Comparison of ENCODE assay signal across 13 cellular contexts in genomic region chr7:7122701-7123281, GRCh38. TPM values are rescaled to one million over a fixed set of nuclear protein-coding genes. Genes with fewer than 3 reads are reported as not detected.
A peak's percentile ranks its signal among the peaks of the same experiment; 100 is the strongest.
DNase-seq lines count a peak whose midpoint lies in the region; ATAC-seq, FAIRE-seq and TF ChIP-seq lines count a peak whose summit lies in the region.
"Had no signal": no experiment of that assay in that cellular context is flagged by ENCODE, and none has a peak within 500 bp of the region (broad histone marks: within the 10 kb centered on the region; RNA-seq: fewer than 3 reads in every experiment).

No MANE protein-coding gene starts in this region.

- 57% methylated on average over 4 of the region's 4 CpGs for WGBS in A549 (ENCODE audit: missing lambda C conversion rate)

- H3K27me3 Mint-ChIP-seq in natural killer cell treated with Interleukin-12 subunit alpha and Interleukin-12 subunit beta and Interleukin-15 and Interleukin-18, amount 100 ng/mL, for 72 hours = peaks cover 0 to 3% of the 10 kb centered on the region in 2 donors

- H3K4me3 ChIP-seq in A549 (no peak overlapping the region), brain microvascular endothelial cell (ENCODE audit: low read depth, low read length) (no peak overlapping the region), colonic mucosa (no peak overlapping the region)
- H3K4me3 ChIP-seq: BLaER1 treated with 17β-estradiol and CSF1 and Interleukin-3, amounts not matched to agents 10 nM and 100 nM had no signal

- CTCF ChIA-PET in A549 (lab: Yijun Ruan, JAX) = interaction anchor here (1.1 kb wide), 1 partner anchor 300 kb away, joined by 3 read pairs; no protein-coding TSS in a partner anchor

- no peak overlapping the region for H3K9ac ChIP-seq in colonic mucosa (ENCODE audit: low read depth in 2 of 2, low read length in 2 of 2)
- H3K9ac ChIP-seq: BLaER1 treated with 17β-estradiol and CSF1 and Interleukin-3, amounts not matched to agents 10 nM and 100 nM had no signal

- H3K36me3 Mint-ChIP-seq in natural killer cell treated with Interleukin-12 subunit alpha and Interleukin-12 subunit beta and Interleukin-15 and Interleukin-18, amount 100 ng/mL, for 72 hours = no peaks in the 10 kb centered on the region
- H3K36me3 Mint-ChIP-seq: stimulated activated effector memory CD8-positive, alpha-beta T cell treated with anti-CD3 and anti-CD28 coated beads, Interleukin-12 subunit alpha, Interleukin-12 subunit beta, amount 100 ng/mL, for 72 hours had no signal

- no peak overlapping the region for H3K4me3 Mint-ChIP-seq in natural killer cell treated with Interleukin-12 subunit alpha and Interleukin-12 subunit beta and Interleukin-15 and Interleukin-18, amount 100 ng/mL, for 72 hours
- H3K4me3 Mint-ChIP-seq: stimulated activated effector memory CD8-positive, alpha-beta T cell treated with anti-CD3 and anti-CD28 coated beads, Interleukin-12 subunit alpha, Interleukin-12 subunit beta, amount 100 ng/mL, for 72 hours had no signal

- in situ Hi-C loops in brain microvascular endothelial cell (cut with HindIII; ENCODE audit: low pct_ligation_motif_present, low sequenced_read_pairs) = no loop called here

- no peak overlapping the region for H3K4me2 ChIP-seq in A549

- DNase-seq in A549 (ENCODE audit: low read depth in 1 of 2, low spot score in 1 of 2) (no peak), HS-27A (ENCODE audit: low read depth) (peak; percentile 29), brain microvascular endothelial cell (peak; percentile 24), iris pigment epithelial cell (ENCODE audit: low read depth) (peak; percentile 85), NCI-H510A (lab: John Stamatoyannopoulos, UW) (no peak), colonic mucosa (no peak)
- no peak for DNase-seq in natural killer cell treated with Interleukin-12 subunit alpha and Interleukin-12 subunit beta and Interleukin-15 and Interleukin-18, amount 100 ng/mL, for 72 hours (ENCODE audit: low spot score)
- DNase-seq: activated CD4-positive, alpha-beta T cell treated with anti-CD3 and anti-CD28 coated beads for 48 hours; cortex of kidney; RPMI8226 had no signal

- no peak for ATAC-seq in A549
- ATAC-seq in natural killer cell treated with Interleukin-12 subunit alpha and Interleukin-12 subunit beta and Interleukin-15 and Interleukin-18, amount 100 ng/mL, for 72 hours = no peak
- no peak for ATAC-seq in GM18519 (IDR thresholded peaks at IDR 0.05; ENCODE audit: low FRiP score, unreplicated experiment)
- ATAC-seq: stimulated activated effector memory CD8-positive, alpha-beta T cell treated with anti-CD3 and anti-CD28 coated beads, Interleukin-12 subunit alpha, Interleukin-12 subunit beta, amount 100 ng/mL, for 72 hours had no signal

- POLR2A ChIA-PET in A549 (lab: Yijun Ruan, JAX) = no interaction called here

- H3K9me3 Mint-ChIP-seq in natural killer cell treated with Interleukin-12 subunit alpha and Interleukin-12 subunit beta and Interleukin-15 and Interleukin-18, amount 100 ng/mL, for 72 hours = no peaks in the 10 kb centered on the region
- H3K9me3 Mint-ChIP-seq: stimulated activated effector memory CD8-positive, alpha-beta T cell treated with anti-CD3 and anti-CD28 coated beads, Interleukin-12 subunit alpha, Interleukin-12 subunit beta, amount 100 ng/mL, for 72 hours had no signal

- no peaks in the 10 kb centered on the region for H3K4me1 Mint-ChIP-seq in natural killer cell treated with Interleukin-12 subunit alpha and Interleukin-12 subunit beta and Interleukin-15 and Interleukin-18, amount 100 ng/mL, for 72 hours (ENCODE audit: low read depth in 2 of 2)
- H3K4me1 Mint-ChIP-seq: stimulated activated effector memory CD8-positive, alpha-beta T cell treated with anti-CD3 and anti-CD28 coated beads, Interleukin-12 subunit alpha, Interleukin-12 subunit beta, amount 100 ng/mL, for 72 hours had no signal

- no peak overlapping the region for H3K27ac ChIP-seq in A549
- no peak overlapping the region for H3K27ac ChIP-seq in brain microvascular endothelial cell
- no peak overlapping the region for H3K27ac ChIP-seq in colonic mucosa
- H3K27ac ChIP-seq: BLaER1 treated with 17β-estradiol and CSF1 and Interleukin-3, amounts not matched to agents 10 nM and 100 nM had no signal

- FAIRE-seq in A549 (lab: Jason Lieb, UNC) = no peak

- H3K36me3 ChIP-seq in brain microvascular endothelial cell (replicated peaks) = no peaks in the 10 kb centered on the region
- no peaks in the 10 kb centered on the region for H3K36me3 ChIP-seq in colonic mucosa
- H3K36me3 ChIP-seq: BLaER1 treated with 17β-estradiol and CSF1 and Interleukin-3, amounts not matched to agents 10 nM and 100 nM had no signal

- H3K27me3 ChIP-seq in brain microvascular endothelial cell (replicated peaks) (no peaks in the 10 kb centered on the region), colonic mucosa (no peaks in the 10 kb centered on the region)
- H3K27me3 ChIP-seq: BLaER1 treated with 17β-estradiol and CSF1 and Interleukin-3, amounts not matched to agents 10 nM and 100 nM had no signal

- no peak for TF ChIP-seq CTCF in A549 (IDR thresholded peaks at IDR 0.05)
- no peak for TF ChIP-seq CTCF in brain microvascular endothelial cell (IDR thresholded peaks at IDR 0.05; ENCODE audit: low read depth, low read length, missing control alignments)
- no peak for TF ChIP-seq CTCF in colonic mucosa (IDR thresholded peaks at IDR 0.05)

- H3K27ac Mint-ChIP-seq in natural killer cell treated with Interleukin-12 subunit alpha and Interleukin-12 subunit beta and Interleukin-15 and Interleukin-18, amount 100 ng/mL, for 72 hours = no peak overlapping the region
- H3K27ac Mint-ChIP-seq: stimulated activated effector memory CD8-positive, alpha-beta T cell treated with anti-CD3 and anti-CD28 coated beads, Interleukin-12 subunit alpha, Interleukin-12 subunit beta, amount 100 ng/mL, for 72 hours had no signal

- no peaks in the 10 kb centered on the region for H3K9me3 ChIP-seq in A549
- H3K9me3 ChIP-seq in colonic mucosa = no peaks in the 10 kb centered on the region

- intact Hi-C loops in colonic mucosa (cut with DNase I) = no loop called here

- H3K4me1 ChIP-seq in A549 (no peaks in the 10 kb centered on the region), colonic mucosa (peaks cover 6% of the 10 kb centered on the region)

- no peak for TF ChIP-seq RAD21 in A549 (conservative IDR thresholded peaks at IDR 0.05 in 1 of 2, IDR thresholded peaks at IDR 0.05 in 1 of 2)

- no peak for TF ChIP-seq EP300 in A549 (IDR thresholded peaks at IDR 0.05)

- no peak for TF ChIP-seq POLR2A in A549 (IDR thresholded peaks at IDR 0.05; ENCODE audit: low read length)

TF ChIP-seq in A549, 52 proteins besides CTCF, POLR2A, EP300 and RAD21:
- no peak for TF ChIP-seq NFE2L2 (conservative IDR thresholded peaks at IDR 0.05; ENCODE audit: low read length)
- TF ChIP-seq CHD2 (IDR thresholded peaks at IDR 0.05; ENCODE audit: low read length, partially characterized antibody) = no peak
- TF ChIP-seq MAFK (IDR thresholded peaks at IDR 0.05; ENCODE audit: partially characterized antibody) = peak; percentile 87
- no peak for TF ChIP-seq MAX (IDR thresholded peaks at IDR 0.05)

RNA-seq across cellular contexts. Expression of gene C1GALT1, which starts 59.6 kb away (rescaled TPM):
- polyA plus RNA-seq in A549 (2011; rRNA removed) (37.7 and 50.1 TPM in 2 replicates), A549 (2017; fragmentation: RNase III; extraction: RNeasy Plus Mini Kit Qiagen cat#74134 plus additional on column Dnase treatment) (24.1 to 25.1 TPM (median 24.6 TPM) in 3 replicates)
- 11.0 and 11.2 TPM in 2 replicates for polyA plus RNA-seq in A549 (2012; cell fraction: cytosol; rRNA removed)
- polyA plus RNA-seq in A549 (2012; cell fraction: nucleus; rRNA removed) = 7.5 and 9.6 TPM in 2 replicates
- polyA minus RNA-seq in A549 (2011; rRNA and poly(A)+ RNA removed) = 5.9 and 6.3 TPM in 2 replicates
- 10 to 100 TPM; 30.7 to 49.3 TPM for total RNA-seq in natural killer cell treated with Interleukin-12 subunit alpha and Interleukin-12 subunit beta and Interleukin-15 and Interleukin-18, amount 100 ng/mL, for 72 hours
- 10 to 100 TPM; 33.9 to 39.4 TPM for total RNA-seq in colonic mucosa

Comparison
In these comparisons a context has a peak if more than half of its experiments do, and no peak if none do; other contexts are left out.
1. DNase-seq: peak in HS-27A (single experiment), brain microvascular endothelial cell (single experiment) and iris pigment epithelial cell (single experiment); none in A549 (0 of 2), NCI-H510A (single experiment), natural killer cell treated with Interleukin-12 subunit alpha and Interleukin-12 subunit beta and Interleukin-15 and Interleukin-18, amount 100 ng/mL, for 72 hours (single experiment) and colonic mucosa (single experiment).